Comparison of ENCODE assay signal across 8 cellular contexts in genomic region chr17:50783193-50783660, GRCh38. TPM values are rescaled to one million over a fixed set of nuclear protein-coding genes. Genes with fewer than 3 reads are reported as not detected.
A peak's percentile ranks its signal among the peaks of the same experiment; 100 is the strongest.
DNase-seq lines count a peak whose midpoint lies in the region; ATAC-seq, FAIRE-seq and TF ChIP-seq lines count a peak whose summit lies in the region.

No MANE protein-coding gene starts in this region.

- no peak for TF ChIP-seq POLR2A in endothelial cell of umbilical vein (IDR thresholded peaks at IDR 0.05; ENCODE audit: low read depth, low read length)

- no TSS peak for BruUV-seq in endothelial cell of umbilical vein (replicated peaks; lab: Mats Ljungman, UMichigan)

- CTCF ChIA-PET in endothelial cell of umbilical vein (lab: Charles Lee) = interaction anchor here (0.6 to 5.7 kb wide), 45 partner anchors 8 to 561 kb away, joined by 3 to 130 read pairs (median 5); partner anchors contain the start of genes ANKRD40CL, LUC7L3, NME1 and WFIKKN2

- peak; percentile 12 for DNase-seq in GF-D8 (lab: John Stamatoyannopoulos, UW)
- peak; percentile 68 for DNase-seq in Jurkat, Clone E6-1 (ENCODE audit: low read depth, low spot score)
- DNase-seq in activated CD8-positive, alpha-beta memory T cell treated with anti-CD3 and anti-CD28 coated beads, Interleukin-2, amount 50 U/mL, for 24 hours (ENCODE audit: extremely low read depth) = peak; percentile 53
- DNase-seq in endothelial cell of umbilical vein (ENCODE audit: low read depth, low spot score) = peak; percentile 87
- peak; percentile 74 for DNase-seq in middle frontal gyrus (ENCODE audit: extremely low spot score, low spot score)
- DNase-seq in stimulated activated CD8-positive, alpha-beta memory T cell treated with anti-CD3 and anti-CD28 coated beads, Interleukin-4, amount 100 ng/mL, for 24 hours (ENCODE audit: low read depth) = peak; percentile 63

- no peak overlapping the region for H3K4me3 ChIP-seq in Jurkat, Clone E6-1 (ENCODE audit: low read length)
- no peak overlapping the region for H3K4me3 ChIP-seq in OCI-LY3 (ENCODE audit: low read length)
- no peak overlapping the region for H3K4me3 ChIP-seq in endothelial cell of umbilical vein (replicated peaks in 1 of 3; ENCODE audit: insufficient read depth in 1 of 3, low read depth in 1 of 3, low read length in 3 of 3)

- H3K27me3 ChIP-seq in OCI-LY3 (ENCODE audit: low read depth, low read length) = no peaks in the 10 kb centered on the region
- H3K27me3 ChIP-seq in endothelial cell of umbilical vein (ENCODE audit: control insufficient read depth in 2 of 2, insufficient read depth in 2 of 2, low read length in 2 of 2) = peaks cover 0 to 2% of the 10 kb centered on the region in 2 experiments

- H3K36me3 ChIP-seq in OCI-LY3 (replicated peaks; ENCODE audit: low read depth, low read length) = no peaks in the 10 kb centered on the region
- no peaks in the 10 kb centered on the region for H3K36me3 ChIP-seq in endothelial cell of umbilical vein (ENCODE audit: control insufficient read depth in 2 of 2, extremely low read depth in 1 of 2, insufficient read depth in 2 of 2, low read length in 2 of 2)

- no peaks in the 10 kb centered on the region for H3K9me1 ChIP-seq in endothelial cell of umbilical vein (replicated peaks; ENCODE audit: control insufficient read depth, extremely low read depth, insufficient read depth, low read length)

- peak overlapping the region; percentile 45 for H3K4me2 ChIP-seq in OCI-LY3 (ENCODE audit: low read length)
- H3K4me2 ChIP-seq in endothelial cell of umbilical vein (ENCODE audit: insufficient read depth, low read length) = no peak overlapping the region

- H3K9me3 ChIP-seq in OCI-LY3 (ENCODE audit: insufficient read depth, low read length) (no peaks in the 10 kb centered on the region), endothelial cell of umbilical vein (replicated peaks; ENCODE audit: control insufficient read depth, insufficient read depth, low read length) (no peaks in the 10 kb centered on the region)

- no peak overlapping the region for H3K27ac ChIP-seq in OCI-LY3 (ENCODE audit: low read length)
- no peak overlapping the region for H3K27ac ChIP-seq in endothelial cell of umbilical vein (ENCODE audit: insufficient read depth, low read depth, low read length)

- dilution Hi-C loops in endothelial cell of umbilical vein (cut with MboI; ENCODE audit: extremely low pct_ligation_motif_present, low sequenced_read_pairs) = no loop called here

- H3K79me2 ChIP-seq in OCI-LY3 (ENCODE audit: low read length) = no peaks in the 10 kb centered on the region
- H3K79me2 ChIP-seq in endothelial cell of umbilical vein (ENCODE audit: control insufficient read depth, insufficient read depth, low read length) = no peaks in the 10 kb centered on the region

- H3K9ac ChIP-seq in OCI-LY3 (ENCODE audit: low read length) (no peak overlapping the region), endothelial cell of umbilical vein (replicated peaks; ENCODE audit: extremely low read depth, insufficient read depth, low read length) (no peak overlapping the region)

- no peaks in the 10 kb centered on the region for H4K20me1 ChIP-seq in OCI-LY3 (ENCODE audit: insufficient read depth, low read length)
- no peaks in the 10 kb centered on the region for H4K20me1 ChIP-seq in endothelial cell of umbilical vein (replicated peaks; ENCODE audit: control insufficient read depth, extremely low read depth, insufficient read depth, low read length)

- peak; percentile 85 for FAIRE-seq in endothelial cell of umbilical vein (lab: Jason Lieb, UNC)

- POLR2A ChIA-PET in endothelial cell of umbilical vein (lab: Charles Lee) = interaction anchor here (0.6 kb wide), 1 partner anchor 505 kb away, joined by 3 read pairs; no protein-coding TSS in a partner anchor

- H2AFZ ChIP-seq in OCI-LY3 (ENCODE audit: low read depth, low read length) = peak overlapping the region; percentile 91
- H2AFZ ChIP-seq in endothelial cell of umbilical vein (ENCODE audit: low read depth, low read length) = no peak overlapping the region

- no peak for ATAC-seq in HG03196 (IDR thresholded peaks at IDR 0.05; ENCODE audit: unreplicated experiment)

- peak; percentile 91 for TF ChIP-seq CTCF in OCI-LY3 (IDR thresholded peaks at IDR 0.05; ENCODE audit: low read depth, low read length)
- peak; percentile 97 to 99 for TF ChIP-seq CTCF in endothelial cell of umbilical vein (IDR thresholded peaks at IDR 0.05; ENCODE audit: extremely low read depth in 1 of 2, insufficient read depth in 1 of 2, low read depth in 1 of 2, low read length in 2 of 2)

- H3K4me1 ChIP-seq in OCI-LY3 (ENCODE audit: low read length) (no peaks in the 10 kb centered on the region; the same call in 1 of the 2 replicates), endothelial cell of umbilical vein (ENCODE audit: control insufficient read depth, extremely low read depth, insufficient read depth, low read length) (peaks cover 5% of the 10 kb centered on the region)

- intact Hi-C loops in endothelial cell of umbilical vein (cut with micrococcal nuclease) = loop anchor here (1.0 kb wide), 4 partner anchors 59 to 236 kb away; partner anchors contain the start of gene SPATA20

TF ChIP-seq in endothelial cell of umbilical vein, 7 proteins besides CTCF, POLR2A, EP300 and RAD21:
- TF ChIP-seq MAX (IDR thresholded peaks at IDR 0.05; ENCODE audit: insufficient read depth, insufficient read length) (no peak), JUN (IDR thresholded peaks at IDR 0.05; ENCODE audit: borderline replicate concordance, insufficient read depth, insufficient read length, low read depth) (no peak), POLR2AphosphoS5 (IDR thresholded peaks at IDR 0.05; ENCODE audit: insufficient read depth, low read depth, low read length) (no peak), GATA2 (IDR thresholded peaks at IDR 0.05; ENCODE audit: insufficient read depth, insufficient read length, low read depth, low read length) (no peak), EZH2 (IDR thresholded peaks at IDR 0.05; ENCODE audit: borderline replicate concordance, low read depth, low read length, severe bottlenecking) (no peak), MYC (IDR thresholded peaks at IDR 0.05; ENCODE audit: low read depth, low read length) (no peak), FOS (IDR thresholded peaks at IDR 0.05; ENCODE audit: borderline replicate concordance, insufficient read depth, low read length) (no peak)
TF ChIP-seq in endothelial cell of umbilical vein: peak in this region for 0.

RNA-seq across cellular contexts. Expression of gene ANKRD40CL, which starts 15.9 kb away (rescaled TPM):
- polyA plus RNA-seq in Jurkat, Clone E6-1 (2012; ENCODE audit: insufficient read depth, insufficient read length) = not detected
- total RNA-seq in endothelial cell of umbilical vein = not detected in 2 replicates
- not detected in 2 replicates for polyA plus RNA-seq in endothelial cell of umbilical vein
- polyA plus RNA-seq in endothelial cell of umbilical vein (2011; cell fraction: cytosol; rRNA removed) = not detected in 2 replicates
- polyA plus RNA-seq in endothelial cell of umbilical vein (2011; cell fraction: nucleus; rRNA removed) = not detected in 2 replicates
- not detected in 2 replicates for polyA plus RNA-seq in endothelial cell of umbilical vein (2012)
- polyA minus RNA-seq in endothelial cell of umbilical vein = not detected in 2 replicates
- not detected for polyA minus RNA-seq in endothelial cell of umbilical vein (2011; cell fraction: cytosol; rRNA and poly(A)+ RNA removed)
- polyA minus RNA-seq in endothelial cell of umbilical vein (2011; cell fraction: nucleus; rRNA and poly(A)+ RNA removed) = not detected in 2 replicates

RNA-seq across cellular contexts. Expression of gene WFIKKN2, which starts 52.2 kb away (rescaled TPM):
- polyA plus RNA-seq in Jurkat, Clone E6-1 (2012; ENCODE audit: insufficient read depth, insufficient read length) = not detected
- total RNA-seq in endothelial cell of umbilical vein = not detected in 2 replicates
- polyA plus RNA-seq in endothelial cell of umbilical vein = 0.03 TPM in 1 of 2 replicates, not detected in the other
- polyA plus RNA-seq in endothelial cell of umbilical vein (2011; cell fraction: cytosol; rRNA removed) = not detected in 2 replicates
- polyA plus RNA-seq in endothelial cell of umbilical vein (2011; cell fraction: nucleus; rRNA removed) = not detected in 2 replicates
- not detected in 2 replicates for polyA plus RNA-seq in endothelial cell of umbilical vein (2012)
- polyA minus RNA-seq in endothelial cell of umbilical vein = not detected in 2 replicates
- not detected for polyA minus RNA-seq in endothelial cell of umbilical vein (2011; cell fraction: cytosol; rRNA and poly(A)+ RNA removed)
- not detected in 2 replicates for polyA minus RNA-seq in endothelial cell of umbilical vein (2011; cell fraction: nucleus; rRNA and poly(A)+ RNA removed)

Comparison
In these comparisons a context has a peak if more than half of its experiments do, and no peak if none do; other contexts are left out.
1. DNase-seq: peak in every context shown above with its lines; median percentile 87 in endothelial cell of umbilical vein; 74 in middle frontal gyrus; 68 in Jurkat, Clone E6-1; 63 in stimulated activated CD8-positive, alpha-beta memory T cell treated with anti-CD3 and anti-CD28 coated beads, Interleukin-4, amount 100 ng/mL, for 24 hours; 53 in activated CD8-positive, alpha-beta memory T cell treated with anti-CD3 and anti-CD28 coated beads, Interleukin-2, amount 50 U/mL, for 24 hours; 12 in GF-D8.